Comparison of ENCODE assay signal across 23 cellular contexts in genomic region chr15:39173426-39173825, GRCh38.
A peak's percentile ranks its signal among the peaks of the same experiment; 100 is the strongest.
DNase-seq lines count a peak whose midpoint lies in the region; ATAC-seq, FAIRE-seq and TF ChIP-seq lines count a peak whose summit lies in the region.
"Had no signal": no experiment of that assay in that cellular context is flagged by ENCODE, and none has a peak within 500 bp of the region (broad histone marks: within the 10 kb centered on the region; RNA-seq: fewer than 3 reads in every experiment).

No MANE protein-coding gene starts in this region.

- no peaks in the 10 kb centered on the region for H3K79me2 ChIP-seq in osteoblast (ENCODE audit: insufficient read depth, low read length)

- H3K36me3 ChIP-seq in osteoblast (ENCODE audit: insufficient read depth, low read length) = no peaks in the 10 kb centered on the region
- H3K36me3 ChIP-seq: ascending aorta, BE2C, thoracic aorta had no signal

- H3K4me2 ChIP-seq in osteoblast (ENCODE audit: insufficient read depth, low read length) = peak overlapping the region; percentile 69
- H3K4me2 ChIP-seq: GM23338, PC-9 had no signal

- TF ChIP-seq CTCF in osteoblast (IDR thresholded peaks at IDR 0.05; ENCODE audit: extremely low read depth, low read depth, low read length) = no peak

- H3K9me3 ChIP-seq in osteoblast (ENCODE audit: low read depth, low read length) = no peaks in the 10 kb centered on the region
- H3K9me3 ChIP-seq: ascending aorta, BE2C, psoas muscle, SK-N-SH, thoracic aorta had no signal

- ATAC-seq in HG02981 (IDR thresholded peaks at IDR 0.05; ENCODE audit: unreplicated experiment) = no peak
- ATAC-seq in HG03135 (IDR thresholded peaks at IDR 0.05; ENCODE audit: unreplicated experiment) = no peak
- ATAC-seq: activated CD4-positive, CD25-positive, alpha-beta regulatory T cell treated with anti-CD3 and anti-CD28 coated beads, Interleukin-2, amount 50 U/mL, for 24 hours had no signal

- no peak overlapping the region for H3K4me3 Mint-ChIP-seq in activated CD4-positive, alpha-beta T cell treated with anti-CD3 and anti-CD28 coated beads, Interleukin-2, amount 10 ng/mL, durations not matched to agents 24 days and 14 days
- H3K4me3 Mint-ChIP-seq: activated naive CD4-positive, alpha-beta T cell treated with anti-CD3 and anti-CD28 coated beads, Interleukin-2, amount 50 U/mL, for 24 hours; GM23338; neural crest cell; T-helper 2 cell treated with Interferon-gamma antibody and Interleukin-4, amounts not matched to agents 5 μg/mL and 100 μg/mL, for 36 hours had no signal

- no peaks in the 10 kb centered on the region for H3K36me3 Mint-ChIP-seq in activated CD4-positive, alpha-beta T cell treated with anti-CD3 and anti-CD28 coated beads, Interleukin-2, amount 10 ng/mL, durations not matched to agents 24 days and 14 days (ENCODE audit: low read depth)
- H3K36me3 Mint-ChIP-seq: activated naive CD4-positive, alpha-beta T cell treated with anti-CD3 and anti-CD28 coated beads, Interleukin-2, amount 50 U/mL, for 24 hours had no signal

- H3K9me3 Mint-ChIP-seq in activated CD4-positive, alpha-beta T cell treated with anti-CD3 and anti-CD28 coated beads, Interleukin-2, amount 10 ng/mL, durations not matched to agents 24 days and 14 days = no peaks in the 10 kb centered on the region
- H3K9me3 Mint-ChIP-seq: activated naive CD4-positive, alpha-beta T cell treated with anti-CD3 and anti-CD28 coated beads, Interleukin-2, amount 50 U/mL, for 24 hours; GM23338; T-helper 2 cell treated with Interferon-gamma antibody and Interleukin-4, amounts not matched to agents 5 μg/mL and 100 μg/mL, for 36 hours had no signal

- FAIRE-seq in urothelium cell line (lab: Jason Lieb, UNC) = peak; percentile 90
- FAIRE-seq: frontal cortex had no signal

- peaks cover 31% of the 10 kb centered on the region for H3K27me3 Mint-ChIP-seq in activated CD4-positive, alpha-beta T cell treated with anti-CD3 and anti-CD28 coated beads, Interleukin-2, amount 10 ng/mL, durations not matched to agents 24 days and 14 days

- no peaks in the 10 kb centered on the region for H3K27me3 ChIP-seq in osteoblast (ENCODE audit: insufficient read depth, low read length)
- H3K27me3 ChIP-seq: ascending aorta, BE2C had no signal

- peak; percentile 15 for DNase-seq in activated CD4-positive, alpha-beta T cell treated with anti-CD3 and anti-CD28 coated beads, Interleukin-2, amount 10 ng/mL, durations not matched to agents 24 days and 14 days
- no peak for DNase-seq in activated CD4-positive, alpha-beta T cell treated with anti-CD3 and anti-CD28 coated beads, Interleukin-2, amount 50 U/mL, for 48 hours
- DNase-seq in epithelial cell of prostate (ENCODE audit: low read depth, low spot score) (no peak), osteoblast (ENCODE audit: insufficient read length, low spot score, missing footprints) (no peak), urothelium cell line (ENCODE audit: low spot score) (no peak), MV-4-11 (lab: John Stamatoyannopoulos, UW) (no peak)
- DNase-seq: BE2C, NCI-H1436 treated with DMSO at 0.1 percent for 48 hours, NCI-H748 treated with DMSO at 0.1 percent for 48 hours, psoas muscle, SK-N-SH had no signal

- H2AFZ ChIP-seq in osteoblast (ENCODE audit: low read length) = no peak overlapping the region
- H2AFZ ChIP-seq: PC-9 had no signal

- H4K20me1 ChIP-seq in osteoblast (ENCODE audit: insufficient read depth, low read length) = no peaks in the 10 kb centered on the region

- H3K27ac ChIP-seq in epithelial cell of prostate (peak overlapping the region; percentile 83), osteoblast (ENCODE audit: low read depth, low read length) (peak overlapping the region; percentile 93)
- H3K27ac ChIP-seq: 22Rv1, ascending aorta, PC-9, psoas muscle, thoracic aorta had no signal

- H3K27ac Mint-ChIP-seq in activated CD4-positive, alpha-beta T cell treated with anti-CD3 and anti-CD28 coated beads, Interleukin-2, amount 10 ng/mL, durations not matched to agents 24 days and 14 days = no peak overlapping the region
- H3K27ac Mint-ChIP-seq: activated naive CD4-positive, alpha-beta T cell treated with anti-CD3 and anti-CD28 coated beads, Interleukin-2, amount 50 U/mL, for 24 hours; T-helper 2 cell treated with Interferon-gamma antibody and Interleukin-4, amounts not matched to agents 5 μg/mL and 100 μg/mL, for 36 hours had no signal

- no peak overlapping the region for H3K4me3 ChIP-seq in osteoblast (ENCODE audit: insufficient read depth, low read length)
- H3K4me3 ChIP-seq: ascending aorta, GM23338, PC-9, psoas muscle, thoracic aorta had no signal

- intact Hi-C loops in activated CD4-positive, alpha-beta T cell treated with anti-CD3 and anti-CD28 coated beads, Interleukin-2, amount 10 ng/mL, durations not matched to agents 24 days and 14 days (cut with micrococcal nuclease) = loop anchor here (10.0 kb wide), 1 partner anchor 49 kb away; no protein-coding TSS in a partner anchor

- peaks cover 9% of the 10 kb centered on the region for H3K4me1 Mint-ChIP-seq in activated CD4-positive, alpha-beta T cell treated with anti-CD3 and anti-CD28 coated beads, Interleukin-2, amount 10 ng/mL, durations not matched to agents 24 days and 14 days
- H3K4me1 Mint-ChIP-seq: activated naive CD4-positive, alpha-beta T cell treated with anti-CD3 and anti-CD28 coated beads, Interleukin-2, amount 50 U/mL, for 24 hours had no signal

- peaks cover 34% of the 10 kb centered on the region for H3K4me1 ChIP-seq in osteoblast (ENCODE audit: insufficient read depth, low read length)
- H3K4me1 ChIP-seq: ascending aorta, BE2C, psoas muscle had no signal
